Comparison of ENCODE assay signal across 7 cellular contexts in the genomic region with DNA sequence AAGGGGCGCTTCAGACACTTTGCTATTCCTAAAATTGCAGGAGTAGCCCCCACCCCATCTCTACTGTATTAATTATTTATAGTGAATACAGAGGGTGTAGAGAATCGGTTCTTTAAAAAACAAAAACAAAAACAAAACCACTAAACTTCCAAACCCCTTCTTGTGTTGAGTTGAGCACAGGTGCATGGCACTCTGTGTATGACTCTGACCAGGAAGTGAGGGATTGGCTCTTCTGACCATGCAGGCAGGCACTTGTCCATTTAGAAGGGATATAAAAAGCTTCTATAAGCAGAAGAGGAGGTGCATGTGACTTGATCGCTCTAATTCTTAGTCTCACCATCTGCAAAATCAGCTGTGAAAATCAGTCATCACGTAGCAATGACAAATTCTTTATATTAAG.
DNase-seq lines count a peak whose midpoint lies in the region; ATAC-seq, FAIRE-seq and TF ChIP-seq lines count a peak whose summit lies in the region.
"Not testable (repeated sequence)": the region's sequence is repeated elsewhere in the genome, so short reads cannot be mapped to it uniquely, and the experiment has no call there.

No MANE protein-coding gene starts in this region.

- not testable (repeated sequence) for ATAC-seq in CD4-positive, CD25-positive, alpha-beta regulatory T cell (ENCODE audit: low read depth in 2 of 2); T-cell (replicated peaks in 1 of 4)
- ATAC-seq in GM18867 (IDR thresholded peaks at IDR 0.05; ENCODE audit: unreplicated experiment) (peak; percentile 62), HG03280 (IDR thresholded peaks at IDR 0.05; ENCODE audit: unreplicated experiment) (peak; percentile 53), GM12878 (peak; percentile 42)

- H3K27me3 Mint-ChIP-seq in CD4-positive, CD25-positive, alpha-beta regulatory T cell; activated CD4-positive, alpha-beta T cell treated with anti-CD3 and anti-CD28 coated beads, Interleukin-2, amount 10 ng/mL, durations not matched to agents 7 days and 5 days: not testable (repeated sequence)
- peaks cover 5 to 12% of the 10 kb centered on the region in 2 donors for H3K27me3 Mint-ChIP-seq in T-cell
- H3K27me3 Mint-ChIP-seq in activated naive CD4-positive, alpha-beta T cell treated with anti-CD3 and anti-CD28 coated beads, Interleukin-2, amount 10 ng/mL, durations not matched to agents 7 days and 5 days, result peaks cover 17% of the 10 kb centered on the region

- POLR2A ChIA-PET in T-cell (lab: Charles Lee); activated CD4-positive, alpha-beta T cell treated with anti-CD3 and anti-CD28 coated beads, Interleukin-2, amount 10 ng/mL, durations not matched to agents 7 days and 5 days (lab: Charles Lee); GM12878 (lab: Charles Lee): not testable (repeated sequence)

- H3K79me2 ChIP-seq in GM12878 (ENCODE audit: control insufficient read depth, insufficient read depth, low read length), result not testable (repeated sequence)

- H4K20me1 ChIP-seq in GM12878 (ENCODE audit: control insufficient read depth, insufficient read depth), result not testable (repeated sequence)

- FAIRE-seq in GM12878 (lab: Jason Lieb, UNC), result not testable (repeated sequence)

- not testable (repeated sequence) for BruUV-seq in GM12878 (replicated peaks; lab: Mats Ljungman, UMichigan)

- H3K4me1 Mint-ChIP-seq in CD4-positive, CD25-positive, alpha-beta regulatory T cell, result peaks cover 2 to 52% (median 20%) of the 10 kb centered on the region in 4 donors
- H3K4me1 Mint-ChIP-seq in T-cell, result peaks cover 15 to 26% (median 24%) of the 10 kb centered on the region in 3 donors
- peaks cover 32% of the 10 kb centered on the region for H3K4me1 Mint-ChIP-seq in activated CD4-positive, alpha-beta T cell treated with anti-CD3 and anti-CD28 coated beads, Interleukin-2, amount 10 ng/mL, durations not matched to agents 7 days and 5 days
- peaks cover 31% of the 10 kb centered on the region for H3K4me1 Mint-ChIP-seq in activated naive CD4-positive, alpha-beta T cell treated with anti-CD3 and anti-CD28 coated beads, Interleukin-2, amount 10 ng/mL, durations not matched to agents 7 days and 5 days

- not testable (repeated sequence) for H3K4me2 ChIP-seq in GM12878 (ENCODE audit: control insufficient read depth, insufficient read depth)

- H3K36me3 Mint-ChIP-seq in CD4-positive, CD25-positive, alpha-beta regulatory T cell; T-cell; activated CD4-positive, alpha-beta T cell treated with anti-CD3 and anti-CD28 coated beads, Interleukin-2, amount 10 ng/mL, durations not matched to agents 7 days and 5 days (ENCODE audit: low read depth); activated naive CD4-positive, alpha-beta T cell treated with anti-CD3 and anti-CD28 coated beads, Interleukin-2, amount 10 ng/mL, durations not matched to agents 7 days and 5 days: not testable (repeated sequence)

- not testable (repeated sequence) for H3K4me3 ChIP-seq in CD4-positive, CD25-positive, alpha-beta regulatory T cell (ENCODE audit: low read depth, low read length); GM12878

- not testable (repeated sequence) for H3K9ac ChIP-seq in GM12878 (ENCODE audit: control insufficient read depth, insufficient read depth, low read length)

- H3K36me3 ChIP-seq in CD4-positive, CD25-positive, alpha-beta regulatory T cell (ENCODE audit: control insufficient read depth, insufficient read depth, low read length); GM12878 (ENCODE audit: control insufficient read depth in 2 of 2, insufficient read depth in 2 of 2, low read length in 1 of 2): not testable (repeated sequence)

- RAD21 ChIA-PET in GM12878 (lab: Charles Lee; ENCODE audit: unreplicated experiment), result interaction anchor here (0.7 to 1.9 kb wide), 2 partner anchors 168 to 170 kb away, joined by 3 to 9 read pairs; no protein-coding TSS in a partner anchor

- SMC1A ChIA-PET in GM12878 (lab: Charles Lee; ENCODE audit: uncharacterized antibody, unreplicated experiment), result interaction anchor here (1.1 to 1.5 kb wide), 3 partner anchors 13 to 172 kb away, joined by 3 to 4 read pairs (median 3); no protein-coding TSS in a partner anchor

- H3K4me1 ChIP-seq in CD4-positive, CD25-positive, alpha-beta regulatory T cell (ENCODE audit: control insufficient read depth, insufficient read depth, low read length, poor library complexity, severe bottlenecking); GM12878 (ENCODE audit: control insufficient read depth, insufficient read depth, low read length): not testable (repeated sequence)

- H3K9me3 ChIP-seq in CD4-positive, CD25-positive, alpha-beta regulatory T cell (ENCODE audit: control insufficient read depth in 2 of 2, low read length in 2 of 2); GM12878 (replicated peaks; ENCODE audit: control insufficient read depth, insufficient read depth, low read length): not testable (repeated sequence)

- H3K9me3 Mint-ChIP-seq in CD4-positive, CD25-positive, alpha-beta regulatory T cell; T-cell; activated CD4-positive, alpha-beta T cell treated with anti-CD3 and anti-CD28 coated beads, Interleukin-2, amount 10 ng/mL, durations not matched to agents 7 days and 5 days; activated naive CD4-positive, alpha-beta T cell treated with anti-CD3 and anti-CD28 coated beads, Interleukin-2, amount 10 ng/mL, durations not matched to agents 7 days and 5 days: not testable (repeated sequence)

- H3K4me3 Mint-ChIP-seq in CD4-positive, CD25-positive, alpha-beta regulatory T cell, result peak overlapping the region; percentile 48 to 74 (median 58)
- not testable (repeated sequence) for H3K4me3 Mint-ChIP-seq in T-cell; activated CD4-positive, alpha-beta T cell treated with anti-CD3 and anti-CD28 coated beads, Interleukin-2, amount 10 ng/mL, durations not matched to agents 7 days and 5 days; activated naive CD4-positive, alpha-beta T cell treated with anti-CD3 and anti-CD28 coated beads, Interleukin-2, amount 10 ng/mL, durations not matched to agents 7 days and 5 days

- not testable (repeated sequence) for H2AFZ ChIP-seq in GM12878 (ENCODE audit: control insufficient read depth, low read depth, low read length)

- TF ChIP-seq POLR2A in GM12878 (IDR thresholded peaks at IDR 0.05; ENCODE audit: low read depth, low read length), result not testable (repeated sequence)

- intact Hi-C loops in GM12878 (cut with micrococcal nuclease; ENCODE audit: unreplicated experiment), result not testable (repeated sequence)

- not testable (repeated sequence) for TF ChIP-seq EP300 in GM12878 (IDR thresholded peaks at IDR 0.05; ENCODE audit: borderline replicate concordance in 1 of 2, control insufficient read depth in 1 of 2, low read depth in 2 of 2, low read length in 2 of 2)

- peak overlapping the region; percentile 60 for H3K27ac ChIP-seq in CD4-positive, CD25-positive, alpha-beta regulatory T cell (ENCODE audit: insufficient read depth, low read length, poor library complexity, severe bottlenecking)
- H3K27ac ChIP-seq in GM12878 (ENCODE audit: control insufficient read depth, insufficient read depth), result not testable (repeated sequence)

- CTCF ChIA-PET in T-cell (lab: Charles Lee); activated naive CD4-positive, alpha-beta T cell treated with anti-CD3 and anti-CD28 coated beads, Interleukin-2, amount 10 ng/mL, durations not matched to agents 7 days and 5 days (lab: Charles Lee): not testable (repeated sequence)
- CTCF ChIA-PET in activated CD4-positive, alpha-beta T cell treated with anti-CD3 and anti-CD28 coated beads, Interleukin-2, amount 10 ng/mL, durations not matched to agents 7 days and 5 days (lab: Charles Lee), result interaction anchor here (1.3 to 1.7 kb wide), 2 partner anchors 9 to 142 kb away, joined by 3 to 6 read pairs; no protein-coding TSS in a partner anchor
- CTCF ChIA-PET in GM12878 (lab: Yijun Ruan, JAX), result interaction anchor here (0.7 to 2.0 kb wide), 6 partner anchors 9 to 1304 kb away, joined by 3 to 8 read pairs (median 4); no protein-coding TSS in a partner anchor

- DNase-seq in CD4-positive, CD25-positive, alpha-beta regulatory T cell; T-cell; activated CD4-positive, alpha-beta T cell treated with anti-CD3 and anti-CD28 coated beads, Interleukin-2, amount 10 ng/mL, durations not matched to agents 7 days and 5 days; activated naive CD4-positive, alpha-beta T cell treated with anti-CD3 and anti-CD28 coated beads, Interleukin-2, amount 10 ng/mL, durations not matched to agents 7 days and 5 days; GM12878 (ENCODE audit: low read depth, low spot score): not testable (repeated sequence)

- in situ Hi-C loops in GM12878 (cut with MboI), result not testable (repeated sequence)

- TF ChIP-seq CTCF in GM12878 (IDR thresholded peaks at IDR 0.05 in 2 of 3, conservative IDR thresholded peaks at IDR 0.05 in 1 of 3; ENCODE audit: control insufficient read depth in 2 of 3, extremely low read depth in 1 of 3, insufficient read depth in 1 of 3, low read depth in 3 of 3, low read length in 3 of 3), result not testable (repeated sequence)

- not testable (repeated sequence) for H3K27me3 ChIP-seq in CD4-positive, CD25-positive, alpha-beta regulatory T cell (ENCODE audit: control insufficient read depth, insufficient read depth, low read length); GM12878 (replicated peaks in 1 of 2; ENCODE audit: control insufficient read depth in 2 of 2, insufficient read depth in 2 of 2, low read length in 1 of 2)

- peak overlapping the region in 2 of 3 donors; percentile 80 to 84 for H3K27ac Mint-ChIP-seq in CD4-positive, CD25-positive, alpha-beta regulatory T cell
- H3K27ac Mint-ChIP-seq in T-cell, result peak overlapping the region; percentile 39 to 45
- peak overlapping the region; percentile 78 for H3K27ac Mint-ChIP-seq in activated CD4-positive, alpha-beta T cell treated with anti-CD3 and anti-CD28 coated beads, Interleukin-2, amount 10 ng/mL, durations not matched to agents 7 days and 5 days
- peak overlapping the region; percentile 77 for H3K27ac Mint-ChIP-seq in activated naive CD4-positive, alpha-beta T cell treated with anti-CD3 and anti-CD28 coated beads, Interleukin-2, amount 10 ng/mL, durations not matched to agents 7 days and 5 days

- TF ChIP-seq RAD21 in GM12878 (IDR thresholded peaks at IDR 0.05; ENCODE audit: insufficient read depth, low read depth, low read length), result not testable (repeated sequence)

- WGBS in GM12878 (ENCODE audit: insufficient coverage, insufficient replicate concordance, low lambda C conversion rate, missing lambda C conversion rate), result 13% methylated on average over 4 of the region's 4 CpGs
